Comparison of ENCODE assay signal across 24 cellular contexts in genomic region chr2:222936705-222937104, GRCh38.
"Had no signal": no experiment of that assay in that cellular context is flagged by ENCODE, and none has a peak within 500 bp of the region (broad histone marks: within the 10 kb centered on the region; RNA-seq: fewer than 3 reads in every experiment).

No MANE protein-coding gene starts in this region.

- FAIRE-seq: colon, islet of Langerhans had no signal

- H3K4me3 Mint-ChIP-seq: mesothelial cell of epicardium, naive B cell had no signal

- H3K27ac Mint-ChIP-seq: mesothelial cell of epicardium, naive B cell had no signal

- H3K27me3 ChIP-seq: dorsolateral prefrontal cortex, esophagus squamous epithelium, gastrocnemius medialis, heart right ventricle, left lung had no signal

- H3K4me1 ChIP-seq: esophagus squamous epithelium, gastrocnemius medialis, heart right ventricle, left lung, lower lobe of right lung had no signal

- H3K4me3 ChIP-seq: coronary artery, dorsolateral prefrontal cortex, esophagus squamous epithelium, gastrocnemius medialis, heart right ventricle, left lung, lower lobe of right lung, mucosa of descending colon had no signal

- H3K27me3 Mint-ChIP-seq: naive B cell had no signal

- H3K4me1 Mint-ChIP-seq: naive B cell had no signal

- DNase-seq: dermis blood vessel endothelial cell; dorsolateral prefrontal cortex; effector CD4-positive, alpha-beta T cell; effector memory CD4-positive, alpha-beta T cell; erythroblast; esophagus squamous epithelium; foreskin fibroblast; foreskin melanocyte; gastrocnemius medialis; glutamatergic neuron; head of caudate nucleus; heart right ventricle; hippocampal formation; left cardiac atrium; left lung; left ventricle myocardium superior; lower lobe of right lung; mesenchymal stem cell; mucosa of descending colon; naive B cell had no signal
